8 cellular contexts compared by ENCODE assay signal in the genomic region with DNA sequence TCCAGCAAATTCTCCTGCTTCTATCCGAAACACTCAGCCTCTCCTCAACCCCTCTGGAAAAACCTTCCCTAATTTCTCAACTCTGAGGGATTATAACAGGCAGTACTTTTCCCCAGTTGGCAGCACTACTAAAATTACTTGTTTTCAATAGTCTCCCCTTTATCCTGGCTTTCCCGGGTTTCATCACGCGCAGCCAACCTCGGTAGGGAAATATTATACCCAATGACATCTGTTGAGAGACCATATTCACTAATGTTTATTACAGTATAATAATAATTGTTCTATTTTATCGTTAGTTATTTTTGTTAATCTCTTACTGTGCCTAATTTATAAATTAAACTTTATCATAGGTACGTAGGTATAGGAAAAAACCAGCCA. TPM values are rescaled to one million over a fixed set of nuclear protein-coding genes. Genes with fewer than 3 reads are reported as not detected.
DNase-seq lines count a peak whose midpoint lies in the region; ATAC-seq and TF ChIP-seq lines count a peak whose summit lies in the region.

No MANE protein-coding gene starts in this region.

- H3K27ac ChIP-seq in SJCRH30 (peak overlapping the region; percentile 84), trophoblast cell (ENCODE audit: low read depth, low read length) (no peak overlapping the region)

- H3K4me3 ChIP-seq in SJCRH30 (peak overlapping the region; percentile 92), fibroblast of the aortic adventitia (ENCODE audit: low read depth, low read length) (peak overlapping the region; percentile 93), trophoblast cell (ENCODE audit: low read depth, low read length) (peak overlapping the region; percentile 93)

- H3K9ac ChIP-seq in trophoblast cell (ENCODE audit: low read length): no peak overlapping the region

- H3K4ac ChIP-seq in trophoblast cell (ENCODE audit: low read depth, low read length): no peak overlapping the region

- peak overlapping the region; percentile 57 for H2AFZ ChIP-seq in trophoblast cell (ENCODE audit: insufficient read depth, low read length, poor library complexity)

- no peak overlapping the region for H2BK5ac ChIP-seq in trophoblast cell (ENCODE audit: low read depth, low read length, poor library complexity)

- no peak for DNase-seq in SJCRH30
- no peak for DNase-seq in fibroblast of the aortic adventitia (ENCODE audit: low read depth)
- no peak for DNase-seq in trophoblast cell
- DNase-seq in HPDE6-E6E7 (ENCODE audit: extremely low spot score): no peak

- peak overlapping the region; percentile 52 for H3K4me2 ChIP-seq in trophoblast cell (ENCODE audit: low read length)

- H3K79me1 ChIP-seq in trophoblast cell (ENCODE audit: low read length): peaks cover 4% of the 10 kb centered on the region

- no peaks in the 10 kb centered on the region for H3K9me3 ChIP-seq in SJCRH30 (replicated peaks)
- H3K9me3 ChIP-seq in trophoblast cell (ENCODE audit: insufficient read depth, low read depth, low read length): no peaks in the 10 kb centered on the region

- peak; percentile 22 for ATAC-seq in GM21737 (IDR thresholded peaks at IDR 0.05; ENCODE audit: unreplicated experiment)
- no peak for ATAC-seq in GM21576 (IDR thresholded peaks at IDR 0.05; ENCODE audit: unreplicated experiment)
- ATAC-seq in HG03565 (IDR thresholded peaks at IDR 0.05; ENCODE audit: unreplicated experiment): no peak
- no peak for ATAC-seq in HG03457 (IDR thresholded peaks at IDR 0.05; ENCODE audit: unreplicated experiment)

- H3K79me2 ChIP-seq in trophoblast cell (ENCODE audit: control insufficient read depth, insufficient read depth, low read length, poor library complexity): peaks cover 4% of the 10 kb centered on the region

- no peak overlapping the region for H4K12ac ChIP-seq in trophoblast cell (ENCODE audit: low read depth, low read length)

- H4K8ac ChIP-seq in trophoblast cell (ENCODE audit: low read depth, low read length): no peak overlapping the region

- peaks cover 25% of the 10 kb centered on the region for H3K36me3 ChIP-seq in SJCRH30
- H3K36me3 ChIP-seq in trophoblast cell (ENCODE audit: control insufficient read depth in 1 of 2, insufficient read depth in 2 of 2, low read length in 2 of 2): peaks cover 0 to 3% of the 10 kb centered on the region in 2 experiments

- H3K27me3 ChIP-seq in SJCRH30: no peaks in the 10 kb centered on the region
- no peaks in the 10 kb centered on the region for H3K27me3 ChIP-seq in trophoblast cell (ENCODE audit: insufficient read depth, low read length)

- H2BK120ac ChIP-seq in trophoblast cell (ENCODE audit: insufficient read depth, low read length, poor library complexity): no peak overlapping the region

- H4K91ac ChIP-seq in trophoblast cell (ENCODE audit: low read depth, low read length): no peak overlapping the region

- WGBS in trophoblast cell (ENCODE audit: extremely low coverage, insufficient coverage, insufficient read length): no CpG with 5 or more reads among the region's 7 CpGs

- no peak overlapping the region for H3K18ac ChIP-seq in trophoblast cell (ENCODE audit: low read length)

- no peaks in the 10 kb centered on the region for H3K4me1 ChIP-seq in SJCRH30
- peaks cover 0 to 5% of the 10 kb centered on the region in 2 experiments for H3K4me1 ChIP-seq in trophoblast cell (ENCODE audit: control insufficient read depth in 1 of 2, insufficient read depth in 2 of 2, low read length in 2 of 2)

- no peak overlapping the region for H2BK12ac ChIP-seq in trophoblast cell (ENCODE audit: low read length)

- H3K23ac ChIP-seq in trophoblast cell (ENCODE audit: low read length): no peak overlapping the region

- no peak overlapping the region for H3K14ac ChIP-seq in trophoblast cell (ENCODE audit: low read length)

- H2AK5ac ChIP-seq in trophoblast cell (ENCODE audit: low read length): no peak overlapping the region

- TF ChIP-seq CTCF in fibroblast of the aortic adventitia (IDR thresholded peaks at IDR 0.05; ENCODE audit: insufficient read depth, low read length): no peak

RNA-seq across cellular contexts. Expression of gene POLD3, which starts 0.3 kb away (rescaled TPM):
- total RNA-seq in SJCRH30 (2014; rRNA removed; shearing (Covaris generic)): 25.2 and 28.4 TPM in 2 replicates
- total RNA-seq in fibroblast of the aortic adventitia (ENCODE audit: low replicate concordance): 12.8 and 26.8 TPM in 2 replicates
- polyA plus RNA-seq in trophoblast cell (2013): 17.3 and 18.4 TPM in 2 replicates
